In genomic region chr2:177397501-177398289, GRCh38 we compare ENCODE assay signal across 9 cellular contexts. TPM values are rescaled to one million over a fixed set of nuclear protein-coding genes. Genes with fewer than 3 reads are reported as not detected.
A peak's percentile ranks its signal among the peaks of the same experiment; 100 is the strongest.
DNase-seq lines count a peak whose midpoint lies in the region; ATAC-seq and TF ChIP-seq lines count a peak whose summit lies in the region.
"Had no signal": no experiment of that assay in that cellular context is flagged by ENCODE, and none has a peak within 500 bp of the region (broad histone marks: within the 10 kb centered on the region; RNA-seq: fewer than 3 reads in every experiment).

No MANE protein-coding gene starts in this region.

- H3K4me3 ChIP-seq in body of pancreas (no peak overlapping the region), liver (ENCODE audit: low read depth in 1 of 3, low read length in 3 of 3) (no peak overlapping the region), ascending aorta (no peak overlapping the region)

- no peaks in the 10 kb centered on the region for H3K9me3 ChIP-seq in body of pancreas
- H3K9me3 ChIP-seq in liver (ENCODE audit: control insufficient read depth in 4 of 4, low read length in 3 of 4): no peaks in the 10 kb centered on the region
- H3K9me3 ChIP-seq in ascending aorta: no peaks in the 10 kb centered on the region

- no peak for TF ChIP-seq RAD21 in liver (IDR thresholded peaks at IDR 0.05)

- intact Hi-C loops in body of pancreas (cut with DNase I) (no loop called here), ascending aorta (cut with DNase I) (no loop called here)

- no peak for TF ChIP-seq CTCF in body of pancreas (IDR thresholded peaks at IDR 0.05)
- TF ChIP-seq CTCF in liver (IDR thresholded peaks at IDR 0.05; ENCODE audit: low read depth, low read length, missing input control): no peak
- TF ChIP-seq CTCF in ascending aorta (IDR thresholded peaks at IDR 0.05): no peak

- H3K9ac ChIP-seq in liver (ENCODE audit: low read depth in 1 of 2, low read length in 2 of 2): no peak overlapping the region

- H3K36me3 ChIP-seq in body of pancreas (replicated peaks in 1 of 2; ENCODE audit: insufficient read depth in 1 of 2, low read depth in 2 of 2) (no peaks in the 10 kb centered on the region), liver (ENCODE audit: control insufficient read depth in 4 of 4, insufficient read depth in 3 of 4, low read depth in 1 of 4, low read length in 3 of 4) (no peaks in the 10 kb centered on the region), ascending aorta (no peaks in the 10 kb centered on the region)

- DNase-seq in A172 (ENCODE audit: low spot score) (peak; percentile 96), HuH-7.5 (ENCODE audit: low spot score) (peak; percentile 48), body of pancreas (peak in 3 of 4 donors; percentile 39 to 50 (median 39)), germinal center (ENCODE audit: low spot score) (no peak), ascending aorta (ENCODE audit: low spot score in 2 of 2) (no peak)
- DNase-seq: activated T-cell treated with anti-CD3 and anti-CD28 coated beads, Interleukin-2, amount 50 U/mL, for 1 hour had no signal

- H3K27me3 ChIP-seq in body of pancreas (no peaks in the 10 kb centered on the region), liver (ENCODE audit: control insufficient read depth in 4 of 4, insufficient read depth in 4 of 4, low read length in 3 of 4) (no peaks in the 10 kb centered on the region), ascending aorta (no peaks in the 10 kb centered on the region)

- ATAC-seq in body of pancreas (peak; percentile 57), GM19463 (IDR thresholded peaks at IDR 0.05; ENCODE audit: unreplicated experiment) (no peak), HG03520 (IDR thresholded peaks at IDR 0.05; ENCODE audit: unreplicated experiment) (no peak)

- peaks cover 74% of the 10 kb centered on the region for H3K4me1 ChIP-seq in body of pancreas
- peaks cover 13 to 67% (median 35%) of the 10 kb centered on the region in 4 donors for H3K4me1 ChIP-seq in liver (ENCODE audit: control insufficient read depth in 4 of 4, insufficient read depth in 4 of 4, low read length in 3 of 4)
- H3K4me1 ChIP-seq in ascending aorta: peaks cover 0 to 3% of the 10 kb centered on the region in 2 donors

- H3K27ac ChIP-seq in body of pancreas (peak overlapping the region; percentile 55 to 71 (median 61)), liver (ENCODE audit: low read depth in 1 of 2, low read length in 2 of 2) (peak overlapping the region; percentile 68 to 77), ascending aorta (no peak overlapping the region)

- no peak for TF ChIP-seq POLR2A in body of pancreas (IDR thresholded peaks at IDR 0.05)

- WGBS in body of pancreas, 2 donors: 28 to 42% methylated on average over 12 of the region's 12 CpGs
- 36% methylated on average over 12 of the region's 12 CpGs for WGBS in liver

TF ChIP-seq in liver, 16 proteins besides CTCF, POLR2A, EP300 and RAD21:
- TF ChIP-seq MAX (IDR thresholded peaks at IDR 0.05) (peak; percentile 49), HNF4A (conservative IDR thresholded peaks at IDR 0.05) (peak; percentile 73 to 76), SP1 (IDR thresholded peaks at IDR 0.05) (peak; percentile 80), TAF1 (conservative IDR thresholded peaks at IDR 0.05) (no peak), EGR1 (IDR thresholded peaks at IDR 0.05; ENCODE audit: low read depth in 2 of 2) (peak in 1 of 2 donors; percentile 70), GABPA (IDR thresholded peaks at IDR 0.05 in 1 of 2, conservative IDR thresholded peaks at IDR 0.05 in 1 of 2) (peak in 1 of 2 donors; percentile 45), NR2F2 (IDR thresholded peaks at IDR 0.05) (peak; percentile 87), FOXA2 (IDR thresholded peaks at IDR 0.05) (peak; percentile 18), ATF3 (IDR thresholded peaks at IDR 0.05) (peak; percentile 76), REST (IDR thresholded peaks at IDR 0.05) (peak; percentile 25), YY1 (IDR thresholded peaks at IDR 0.05) (peak; percentile 54), FOXA1 (IDR thresholded peaks at IDR 0.05) (peak; percentile 75), ZBTB33 (IDR thresholded peaks at IDR 0.05) (peak; percentile 64), HNF4G (IDR thresholded peaks at IDR 0.05) (peak; percentile 48), JUND (IDR thresholded peaks at IDR 0.05) (peak; percentile 77 to 79), RXRA (IDR thresholded peaks at IDR 0.05) (peak; percentile 76 to 83)

RNA-seq across cellular contexts. Expression of gene AGPS, which starts 5.1 kb away (rescaled TPM):
- total RNA-seq in A172 (2014; rRNA removed; shearing (Covaris generic)): 58.7 and 67.6 TPM in 2 replicates
- total RNA-seq in body of pancreas: 10 to 100 TPM; 18.4 to 57.7 TPM
- total RNA-seq in liver: 10 to 100 TPM; 29.0 to 46.9 TPM
- polyA plus RNA-seq in liver: 1 to 10 TPM; 6.3 to 7.6 TPM
- total RNA-seq in ascending aorta: 15.9 TPM

Comparison
In these comparisons a context has a peak if more than half of its experiments do, and no peak if none do; other contexts are left out.
1. DNase-seq: peak in A172 (single experiment), HuH-7.5 (single experiment) and body of pancreas (3 of 4); none in germinal center (single experiment) and ascending aorta (0 of 2).
2. H3K27ac ChIP-seq: peak in body of pancreas (4 of 4) and liver (2 of 2); none in ascending aorta (0 of 2).